ENCODE assay signal across 8 cellular contexts in genomic region chr3:119034256-119035013, GRCh38.
A peak's percentile ranks its signal among the peaks of the same experiment; 100 is the strongest.
DNase-seq lines count a peak whose midpoint lies in the region; ATAC-seq lines count a peak whose summit lies in the region.

A gene with protein sequence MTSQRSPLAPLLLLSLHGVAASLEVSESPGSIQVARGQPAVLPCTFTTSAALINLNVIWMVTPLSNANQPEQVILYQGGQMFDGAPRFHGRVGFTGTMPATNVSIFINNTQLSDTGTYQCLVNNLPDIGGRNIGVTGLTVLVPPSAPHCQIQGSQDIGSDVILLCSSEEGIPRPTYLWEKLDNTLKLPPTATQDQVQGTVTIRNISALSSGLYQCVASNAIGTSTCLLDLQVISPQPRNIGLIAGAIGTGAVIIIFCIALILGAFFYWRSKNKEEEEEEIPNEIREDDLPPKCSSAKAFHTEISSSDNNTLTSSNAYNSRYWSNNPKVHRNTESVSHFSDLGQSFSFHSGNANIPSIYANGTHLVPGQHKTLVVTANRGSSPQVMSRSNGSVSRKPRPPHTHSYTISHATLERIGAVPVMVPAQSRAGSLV (minus strand): TSS chr3:119034846. CDS start chr3:119034582, 264 bp downstream.

- ATAC-seq in HG02840 (IDR thresholded peaks at IDR 0.05; ENCODE audit: low FRiP score, unreplicated experiment), result peak; percentile 93

- no peaks in the 10 kb centered on the region for H3K27me3 ChIP-seq in layer of hippocampus (ENCODE audit: control insufficient read depth, insufficient read depth, low read length)

- peak; percentile 30 for DNase-seq in DMS79 treated with DMSO at 0.1 percent for 48 hours (lab: John Stamatoyannopoulos, UW)
- no peak for DNase-seq in DMS79 (lab: John Stamatoyannopoulos, UW)
- peak; percentile 66 to 75 for DNase-seq in NCI-H1930 (lab: John Stamatoyannopoulos, UW)
- DNase-seq in activated CD4-positive, CD25-positive, alpha-beta regulatory T cell treated with anti-CD3 and anti-CD28 coated beads, Interleukin-2, amount 50 U/mL, for 16 hours (ENCODE audit: low read depth, low spot score), result peak; percentile 2
- DNase-seq in cerebellar cortex (ENCODE audit: low spot score), result peak; percentile 8
- DNase-seq in stimulated activated CD4-positive, alpha-beta T cell treated with anti-CD3 and anti-CD28 coated beads, Interleukin-1b, Interleukin-23, amount 100 ng/mL, for 48 hours, result peak; percentile 56

- peak within 1 kb of the TSS; percentile 93 for H3K27ac ChIP-seq in layer of hippocampus (ENCODE audit: low read depth, low read length)
